ENCODE assay signal across 1 cellular context in the genomic region with DNA sequence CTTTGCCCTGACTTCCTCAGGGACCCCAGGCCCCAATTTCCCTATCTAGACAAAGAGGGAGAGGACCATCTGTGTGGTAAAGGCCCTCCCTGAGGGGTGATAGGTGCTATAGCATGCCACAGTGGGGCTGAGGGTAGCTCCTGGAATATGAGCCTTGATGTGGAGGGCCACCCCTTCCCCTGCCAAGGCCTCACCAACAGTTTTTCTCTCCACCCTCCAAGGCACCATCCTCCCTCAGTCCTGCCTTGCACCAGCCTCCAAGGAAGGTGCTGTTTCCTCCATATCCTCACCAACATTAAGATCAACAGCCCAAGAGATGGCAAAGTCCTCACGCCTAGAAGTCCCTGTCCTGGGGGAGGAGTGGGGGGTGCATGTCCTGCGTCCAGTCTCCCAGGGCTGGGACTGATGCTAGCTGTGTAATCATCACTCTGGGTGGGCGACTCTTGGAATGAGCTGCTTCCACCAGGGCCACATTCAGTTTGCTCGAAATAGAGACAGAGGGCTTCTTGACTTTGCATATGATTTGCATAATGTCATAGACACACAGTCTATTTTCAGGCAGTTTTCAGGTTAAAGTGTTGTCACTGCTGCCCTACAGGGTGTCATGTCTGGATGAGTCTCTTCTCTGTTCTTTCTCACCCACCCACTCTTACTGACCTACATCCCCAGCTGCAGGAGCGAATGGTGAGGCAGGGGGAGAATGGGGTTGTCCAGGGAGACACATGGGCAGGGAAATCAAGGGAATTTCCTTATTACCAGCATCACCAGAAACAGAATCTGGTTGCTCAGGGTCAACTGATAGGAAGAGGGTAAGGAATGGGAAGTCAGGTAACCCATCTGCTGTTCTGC.
TF ChIP-seq lines count a peak whose summit lies in the region.

No MANE protein-coding gene starts in this region.

TF ChIP-seq in H1, 55 proteins besides CTCF, POLR2A, EP300 and RAD21:
- TF ChIP-seq SIX5 (IDR thresholded peaks at IDR 0.05; ENCODE audit: low read depth, low read length) (no peak), CHD1 (IDR thresholded peaks at IDR 0.05; ENCODE audit: low read depth, low read length) (no peak), CBX5 (IDR thresholded peaks at IDR 0.05; ENCODE audit: low read depth, low read length) (no peak), MAFK (IDR thresholded peaks at IDR 0.05; ENCODE audit: low read depth, low read length) (no peak), TBP (IDR thresholded peaks at IDR 0.05; ENCODE audit: low read depth, low read length) (no peak), CBX8 (IDR thresholded peaks at IDR 0.05; ENCODE audit: borderline replicate concordance, low read depth, low read length) (no peak), SRF (IDR thresholded peaks at IDR 0.05; ENCODE audit: low read depth, low read length) (no peak)
- TF ChIP-seq, protein P1, sequence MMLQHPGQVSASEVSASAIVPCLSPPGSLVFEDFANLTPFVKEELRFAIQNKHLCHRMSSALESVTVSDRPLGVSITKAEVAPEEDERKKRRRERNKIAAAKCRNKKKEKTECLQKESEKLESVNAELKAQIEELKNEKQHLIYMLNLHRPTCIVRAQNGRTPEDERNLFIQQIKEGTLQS (IDR thresholded peaks at IDR 0.05; ENCODE audit: insufficient read depth, low read depth, low read length), result no peak
TF ChIP-seq in H1: peak in this region for 0.
